In genomic region chr6:124755321-124755720, GRCh38 we compare ENCODE assay signal across 27 cellular contexts.
"Had no signal": no experiment of that assay in that cellular context is flagged by ENCODE, and none has a peak within 500 bp of the region (broad histone marks: within the 10 kb centered on the region; RNA-seq: fewer than 3 reads in every experiment).

No MANE protein-coding gene starts in this region.

- H3K27me3 ChIP-seq: stomach, suprapubic skin, testis, thyroid gland, tibial artery, tibial nerve, transverse colon, upper lobe of left lung, upper lobe of right lung, uterus, vagina had no signal

- H3K27ac ChIP-seq: stomach, suprapubic skin, testis, thoracic aorta, thyroid gland, tibial artery, tibial nerve, transverse colon, upper lobe of left lung, upper lobe of right lung, uterus, vagina had no signal

- FAIRE-seq: urothelium cell line had no signal

- H3K9me3 ChIP-seq: stomach, suprapubic skin, testis, thoracic aorta, thyroid gland, tibial artery, tibial nerve, transverse colon, upper lobe of left lung, upper lobe of right lung, uterus, vagina had no signal

- DNase-seq: stimulated activated CD4-positive, alpha-beta T cell treated with anti-CD3 and anti-CD28 coated beads, Interleukin-2, amount 100 ng/mL, for 48 hours; stimulated activated CD4-positive, alpha-beta T cell treated with anti-CD3 and anti-CD28 coated beads, Interleukin-4, amount 100 ng/mL, for 1 hour; stimulated activated CD4-positive, alpha-beta T cell treated with anti-CD3 and anti-CD28 coated beads, Interleukin-4, amount 100 ng/mL, for 24 hours; stimulated activated CD4-positive, alpha-beta T cell treated with anti-CD3 and anti-CD28 coated beads, Interleukin-4, amount 100 ng/mL, for 4 hours; stimulated activated CD8-positive, alpha-beta memory T cell treated with anti-CD3 and anti-CD28 coated beads, Interleukin-4, amount 100 ng/mL, for 48 hours; stimulated activated naive B cell treated with anti-CD40 and anti-IgM and Interleukin-4, amounts not matched to agents 10 μg/mL and 1 μg/mL and 100 μg/mL, for 72 hours; stimulated activated naive CD4-positive, alpha-beta T cell; stimulated activated naive CD4-positive, alpha-beta T cell treated with Interleukin-2 at 50 U/mL for 16 hours; stimulated activated naive CD8-positive, alpha-beta T cell treated with anti-CD3 and anti-CD28 coated beads, Interleukin-15, amount 100 ng/mL, for 72 hours; stimulated activated naive CD8-positive, alpha-beta T cell treated with anti-CD3 and anti-CD28 coated beads, Interleukin-15, Interleukin-2, amounts not matched to agents 100 U/mL and 50 U/mL, for 24 hours; stomach; substantia nigra; testis; thyroid gland; tibial artery; transverse colon; trophoblast cell; upper lobe of left lung; upper lobe of right lung; uterus had no signal

- H3K4me3 ChIP-seq: stomach, suprapubic skin, testis, thoracic aorta, thyroid gland, tibial artery, tibial nerve, transverse colon, upper lobe of left lung, upper lobe of right lung, uterus, vagina had no signal

- ATAC-seq: stimulated activated effector memory CD8-positive, alpha-beta T cell treated with anti-CD3 and anti-CD28 coated beads, Interleukin-12 subunit alpha, Interleukin-12 subunit beta, amount 100 ng/mL, for 72 hours; stimulated activated memory B cell treated with anti-CD40 and anti-IgM and Interleukin-4, amounts not matched to agents 10 μg/mL and 1 μg/mL and 100 μg/mL, for 72 hours; stimulated activated naive B cell treated with anti-CD40 and anti-IgM and Interleukin-4, amounts not matched to agents 10 μg/mL and 1 μg/mL and 100 μg/mL, for 72 hours; stimulated activated naive CD8-positive, alpha-beta T cell treated with anti-CD3 and anti-CD28 coated beads, Interleukin-15, amount 100 ng/mL, for 72 hours; stimulated activated naive CD8-positive, alpha-beta T cell treated with anti-CD3 and anti-CD28 coated beads, Interleukin-15, Interleukin-2, amounts not matched to agents 100 U/mL and 50 U/mL, for 24 hours; upper lobe of right lung had no signal

- H3K36me3 ChIP-seq: stomach, suprapubic skin, thoracic aorta, thyroid gland, tibial artery, tibial nerve, transverse colon, upper lobe of left lung, upper lobe of right lung, uterus, vagina had no signal

- H3K4me1 ChIP-seq: stomach, suprapubic skin, testis, thyroid gland, tibial artery, tibial nerve, transverse colon, upper lobe of left lung, upper lobe of right lung, uterus, vagina had no signal
